ENCODE assay signal across 15 cellular contexts in genomic region chr17:49748223-49748622, GRCh38. TPM values are rescaled to one million over a fixed set of nuclear protein-coding genes. Genes with fewer than 3 reads are reported as not detected.
DNase-seq lines count a peak whose midpoint lies in the region; ATAC-seq lines count a peak whose summit lies in the region.
"Had no signal": no experiment of that assay in that cellular context is flagged by ENCODE, and none has a peak within 500 bp of the region (broad histone marks: within the 10 kb centered on the region; RNA-seq: fewer than 3 reads in every experiment).

No MANE protein-coding gene starts in this region.

- DNase-seq in activated gamma-delta T cell treated with Interleukin-2 at 50 U/mL for 16 hours (peak; percentile 29), activated gamma-delta T cell (lab: John Stamatoyannopoulos, UW) (no peak), T-cell (peak in 17 of 34 experiments; percentile 10 to 44 (median 19)), NCI-H1048 (lab: John Stamatoyannopoulos, UW) (no peak), midbrain (lab: John Stamatoyannopoulos, UW) (no peak), HuH-7 (ENCODE audit: low spot score) (no peak)
- DNase-seq in activated naive CD8-positive, alpha-beta T cell treated with anti-CD3 and anti-CD28 coated beads, Interleukin-2, amount 50 U/mL, for 24 hours, result no peak
- no peak for DNase-seq in stimulated activated naive B cell treated with anti-CD40 and anti-IgM and Interleukin-4, amounts not matched to agents 10 μg/mL and 1 μg/mL and 100 μg/mL, for 72 hours
- DNase-seq: amygdala, erythroblast, glutamatergic neuron, islet precursor cell, Kasumi-1, NCI-H1930, substantia nigra had no signal

- peaks cover 56 to 86% (median 85%) of the 10 kb centered on the region in 3 donors for H3K4me1 Mint-ChIP-seq in T-cell
- peaks cover 81% of the 10 kb centered on the region for H3K4me1 Mint-ChIP-seq in activated naive CD8-positive, alpha-beta T cell treated with anti-CD3 and anti-CD28 coated beads, Interleukin-2, amount 50 U/mL, for 24 hours
- H3K4me1 Mint-ChIP-seq in stimulated activated naive B cell treated with anti-CD40 and anti-IgM and Interleukin-4, amounts not matched to agents 10 μg/mL and 1 μg/mL and 100 μg/mL, for 72 hours, result peaks cover 50 to 78% of the 10 kb centered on the region in 2 donors

- peaks cover 0 to 3% (median 0%) of the 10 kb centered on the region in 3 donors for H3K9me3 Mint-ChIP-seq in T-cell
- no peaks in the 10 kb centered on the region for H3K9me3 Mint-ChIP-seq in activated naive CD8-positive, alpha-beta T cell treated with anti-CD3 and anti-CD28 coated beads, Interleukin-2, amount 50 U/mL, for 24 hours
- no peaks in the 10 kb centered on the region for H3K9me3 Mint-ChIP-seq in stimulated activated naive B cell treated with anti-CD40 and anti-IgM and Interleukin-4, amounts not matched to agents 10 μg/mL and 1 μg/mL and 100 μg/mL, for 72 hours

- H3K27ac Mint-ChIP-seq in T-cell, result peak overlapping the region; percentile 96 to 98
- peak overlapping the region; percentile 89 for H3K27ac Mint-ChIP-seq in activated naive CD8-positive, alpha-beta T cell treated with anti-CD3 and anti-CD28 coated beads, Interleukin-2, amount 50 U/mL, for 24 hours
- peak overlapping the region; percentile 93 for H3K27ac Mint-ChIP-seq in stimulated activated naive B cell treated with anti-CD40 and anti-IgM and Interleukin-4, amounts not matched to agents 10 μg/mL and 1 μg/mL and 100 μg/mL, for 72 hours

- peaks cover 33% of the 10 kb centered on the region for H3K36me3 Mint-ChIP-seq in T-cell
- H3K36me3 Mint-ChIP-seq in activated naive CD8-positive, alpha-beta T cell treated with anti-CD3 and anti-CD28 coated beads, Interleukin-2, amount 50 U/mL, for 24 hours (ENCODE audit: low read depth), result peaks cover 1% of the 10 kb centered on the region
- peaks cover 12 to 29% of the 10 kb centered on the region in 2 donors for H3K36me3 Mint-ChIP-seq in stimulated activated naive B cell treated with anti-CD40 and anti-IgM and Interleukin-4, amounts not matched to agents 10 μg/mL and 1 μg/mL and 100 μg/mL, for 72 hours

- POLR2A ChIA-PET in T-cell (lab: Charles Lee), result interaction anchor here (0.5 to 3.7 kb wide), 10 partner anchors 8 to 40 kb away, joined by 3 to 117 read pairs (median 5); partner anchors contain the start of genes FAM117A (in 2 of the 2) and KAT7 (in 1 of the 2)

- no peaks in the 10 kb centered on the region for H3K27me3 Mint-ChIP-seq in T-cell
- no peaks in the 10 kb centered on the region for H3K27me3 Mint-ChIP-seq in activated naive CD8-positive, alpha-beta T cell treated with anti-CD3 and anti-CD28 coated beads, Interleukin-2, amount 50 U/mL, for 24 hours
- H3K27me3 Mint-ChIP-seq in stimulated activated naive B cell treated with anti-CD40 and anti-IgM and Interleukin-4, amounts not matched to agents 10 μg/mL and 1 μg/mL and 100 μg/mL, for 72 hours, result no peaks in the 10 kb centered on the region

- ATAC-seq in T-cell (replicated peaks in 1 of 4), result peak; percentile 26 to 32 (median 31)
- no peak for ATAC-seq in activated naive CD8-positive, alpha-beta T cell treated with anti-CD3 and anti-CD28 coated beads, Interleukin-2, amount 50 U/mL, for 24 hours
- no peak for ATAC-seq in stimulated activated naive B cell treated with anti-CD40 and anti-IgM and Interleukin-4, amounts not matched to agents 10 μg/mL and 1 μg/mL and 100 μg/mL, for 72 hours (replicated peaks)

- peak overlapping the region; percentile 50 to 64 (median 63) for H3K4me3 Mint-ChIP-seq in T-cell
- no peak overlapping the region for H3K4me3 Mint-ChIP-seq in activated naive CD8-positive, alpha-beta T cell treated with anti-CD3 and anti-CD28 coated beads, Interleukin-2, amount 50 U/mL, for 24 hours
- H3K4me3 Mint-ChIP-seq in stimulated activated naive B cell treated with anti-CD40 and anti-IgM and Interleukin-4, amounts not matched to agents 10 μg/mL and 1 μg/mL and 100 μg/mL, for 72 hours, result peak overlapping the region; percentile 52 to 58

- CTCF ChIA-PET in T-cell (lab: Charles Lee), result interaction anchor here (0.6 to 3.1 kb wide), 9 partner anchors 9 to 40 kb away, joined by 3 to 12 read pairs (median 3); partner anchors contain the start of genes FAM117A (in 1 of the 2) and SLC35B1 (in 1 of the 2)

RNA-seq across cellular contexts. Expression of gene FAM117A, which starts 15.7 kb away (rescaled TPM):
- 100 to 1,000 TPM in 2 of 5 donors, 10 to 100 TPM in 3; 71.9 to 105 (median 99.1) TPM for total RNA-seq in T-cell

RNA-seq across cellular contexts. Expression of gene KAT7, which starts 40.3 kb away (rescaled TPM):
- 100 to 1,000 TPM in 2 of 5 donors, 10 to 100 TPM in 3; 96.8 to 197 (median 99.7) TPM for total RNA-seq in T-cell

RNA-seq across cellular contexts. Expression of gene SLC35B1, which starts 40.5 kb away (rescaled TPM):
- total RNA-seq in T-cell, result 10 to 100 TPM; 40.5 to 57.1 (median 42.8) TPM

Comparison
In these comparisons a context has a peak if more than half of its experiments do, and no peak if none do; other contexts are left out.
1. ATAC-seq: peak in T-cell (4 of 4); none in activated naive CD8-positive, alpha-beta T cell treated with anti-CD3 and anti-CD28 coated beads, Interleukin-2, amount 50 U/mL, for 24 hours (single experiment) and stimulated activated naive B cell treated with anti-CD40 and anti-IgM and Interleukin-4, amounts not matched to agents 10 μg/mL and 1 μg/mL and 100 μg/mL, for 72 hours (0 of 2).
2. Peak in every context shown above with its lines, with median percentiles within 50 percentile points of each other: H3K27ac Mint-ChIP-seq.